In genomic region chr1:209248649-209249279, GRCh38 we compare ENCODE assay signal across 8 cellular contexts.
DNase-seq lines count a peak whose midpoint lies in the region; ATAC-seq, FAIRE-seq and TF ChIP-seq lines count a peak whose summit lies in the region.

No MANE protein-coding gene starts in this region.

- H3K4me3 Mint-ChIP-seq in MCF 10A (ENCODE audit: unreplicated experiment): no peak overlapping the region

- intact Hi-C loops in MCF 10A (cut with micrococcal nuclease): loop anchor here (1.0 to 10.0 kb wide), 10 partner anchors 45 to 1224 kb away; partner anchors contain the start of gene PLXNA2

- no peaks in the 10 kb centered on the region for H3K79me2 ChIP-seq in SK-N-SH (ENCODE audit: insufficient read depth)

- POLR2A ChIA-PET in AG04450 (lab: Yijun Ruan, JAX) (no interaction called here), SK-N-SH (lab: Yijun Ruan, JAX) (interaction anchor here (1.3 kb wide), 1 partner anchor 103 kb away, joined by 5 read pairs; no protein-coding TSS in a partner anchor), MCF 10A (lab: Yijun Ruan, JAX) (interaction anchor here (0.6 to 3.8 kb wide), 19 partner anchors 9 to 1004 kb away, joined by 3 to 22 read pairs (median 4); no protein-coding TSS in a partner anchor)

- H4K20me1 ChIP-seq in SK-N-SH (ENCODE audit: insufficient read depth): no peaks in the 10 kb centered on the region

- H3K4me3 ChIP-seq in AG04450 (ENCODE audit: low read depth, low read length) (no peak overlapping the region), SK-N-SH (ENCODE audit: low read depth in 2 of 2, low read length in 1 of 2) (peak overlapping the region in 1 of 2 experiments; percentile 22; a peak in 1 of 4 replicates), kidney epithelial cell (ENCODE audit: low read depth, low read length) (no peak overlapping the region)

- DNase-seq in AG04450 (ENCODE audit: low read depth, low spot score): peak; percentile 16
- DNase-seq in GM12892 (ENCODE audit: insufficient read length): no peak
- DNase-seq in NCI-H1105 (lab: John Stamatoyannopoulos, UW): peak; percentile 53
- DNase-seq in SK-N-SH: peak; percentile 53
- DNase-seq in MCF 10A (ENCODE audit: unreplicated experiment): peak; percentile 91
- peak; percentile 19 for DNase-seq in kidney epithelial cell (ENCODE audit: low read depth)
- DNase-seq in stimulated activated CD4-positive, alpha-beta T cell treated with anti-CD3 and anti-CD28 coated beads, Interleukin-4, amount 100 ng/mL, for 4 hours: peak; percentile 10 to 11

- peak overlapping the region; percentile 83 for H2AFZ ChIP-seq in SK-N-SH (ENCODE audit: low read depth)

- H3K36me3 Mint-ChIP-seq in MCF 10A (ENCODE audit: insufficient read depth, unreplicated experiment): no peaks in the 10 kb centered on the region

- BruUV-seq in MCF 10A (replicated peaks; lab: Mats Ljungman, UMichigan): no TSS peak

- CTCF ChIA-PET in AG04450 (lab: Charles Lee): interaction anchor here (0.6 to 4.7 kb wide), 51 partner anchors 11 to 599 kb away, joined by 3 to 56 read pairs (median 3); no protein-coding TSS in a partner anchor
- CTCF ChIA-PET in SK-N-SH (lab: Yijun Ruan, JAX): interaction anchor here (0.7 to 10.3 kb wide), 71 partner anchors 9 to 1235 kb away, joined by 3 to 261 read pairs (median 4); partner anchors contain the start of gene PLXNA2
- CTCF ChIA-PET in MCF 10A (lab: Yijun Ruan, JAX): interaction anchor here (0.6 to 8.6 kb wide), 124 partner anchors 11 to 1432 kb away, joined by 3 to 387 read pairs (median 5); partner anchors contain the start of gene PLXNA2

- TF ChIP-seq RAD21 in SK-N-SH (IDR thresholded peaks at IDR 0.05; ENCODE audit: low read length): peak; percentile 93

- H3K36me3 ChIP-seq in SK-N-SH (replicated peaks in 1 of 2; ENCODE audit: control insufficient read depth in 1 of 2, insufficient read depth in 2 of 2, low read length in 1 of 2) (no peaks in the 10 kb centered on the region), kidney epithelial cell (ENCODE audit: control insufficient read depth, insufficient read depth, low read length) (no peaks in the 10 kb centered on the region)

- H3K27ac Mint-ChIP-seq in MCF 10A (ENCODE audit: low read depth, unreplicated experiment): no peak overlapping the region

- peaks cover 0 to 50% of the 10 kb centered on the region in 2 experiments; a peak in 2 of 4 replicates for H3K4me1 ChIP-seq in SK-N-SH (ENCODE audit: control insufficient read depth in 1 of 2, insufficient read depth in 2 of 2, low read depth in 1 of 2, low read length in 1 of 2)

- H3K27me3 Mint-ChIP-seq in MCF 10A (ENCODE audit: insufficient read depth, unreplicated experiment): no peaks in the 10 kb centered on the region

- no peak overlapping the region for H3K27ac ChIP-seq in AG04450 (ENCODE audit: low read depth, low read length)
- peak overlapping the region; percentile 41 to 98; a peak in 3 of 4 replicates for H3K27ac ChIP-seq in SK-N-SH (ENCODE audit: low read depth in 2 of 2, low read length in 1 of 2)

- no peak overlapping the region for H3K9ac ChIP-seq in SK-N-SH

- TF ChIP-seq POLR2A in GM12892 (IDR thresholded peaks at IDR 0.05; ENCODE audit: low read depth, low read length): no peak

- peaks cover 5% of the 10 kb centered on the region for H3K4me1 Mint-ChIP-seq in MCF 10A (ENCODE audit: insufficient read depth, unreplicated experiment)

- H3F3A ChIP-seq in SK-N-SH (replicated peaks; ENCODE audit: insufficient read depth): peaks cover 3% of the 10 kb centered on the region

- ATAC-seq in HG02759 (IDR thresholded peaks at IDR 0.05; ENCODE audit: unreplicated experiment): peak; percentile 89

- no peaks in the 10 kb centered on the region for H3K9me3 Mint-ChIP-seq in MCF 10A (ENCODE audit: unreplicated experiment)

- WGBS in SK-N-SH (ENCODE audit: low lambda C conversion rate): 13% methylated on average over 6 of the region's 6 CpGs

- H3K9me3 ChIP-seq in AG04450 (ENCODE audit: control insufficient read depth, insufficient read depth, low read length) (no peaks in the 10 kb centered on the region), SK-N-SH (no peaks in the 10 kb centered on the region)

- no peak for TF ChIP-seq EP300 in SK-N-SH (IDR thresholded peaks at IDR 0.05; ENCODE audit: borderline replicate concordance in 1 of 2, low read depth in 1 of 2, low read length in 1 of 2)

- H3K9me2 ChIP-seq in SK-N-SH: no peaks in the 10 kb centered on the region

- H3K4me2 ChIP-seq in SK-N-SH: peak overlapping the region; percentile 42; the same call in 1 of the 2 replicates

- peak; percentile 91 for FAIRE-seq in GM12892 (lab: Jason Lieb, UNC)

- peak; percentile 89 for TF ChIP-seq CTCF in AG04450 (IDR thresholded peaks at IDR 0.05; ENCODE audit: low read depth, low read length)
- TF ChIP-seq CTCF in SK-N-SH (IDR thresholded peaks at IDR 0.05): peak; percentile 95
- TF ChIP-seq CTCF in MCF 10A (IDR thresholded peaks at IDR 0.05; ENCODE audit: unreplicated experiment): peak; percentile 99
- TF ChIP-seq CTCF in kidney epithelial cell (IDR thresholded peaks at IDR 0.05; ENCODE audit: insufficient read depth, low read length, poor library complexity, severe bottlenecking): peak; percentile 86

- H3K27me3 ChIP-seq in AG04450 (ENCODE audit: control insufficient read depth, insufficient read depth, low read length) (no peaks in the 10 kb centered on the region), SK-N-SH (ENCODE audit: insufficient read depth) (no peaks in the 10 kb centered on the region), kidney epithelial cell (ENCODE audit: control insufficient read depth, insufficient read depth, low read length) (no peaks in the 10 kb centered on the region)

TF ChIP-seq in SK-N-SH, 30 proteins besides CTCF, POLR2A, EP300 and RAD21:
- TF ChIP-seq POLR2AphosphoS5 (IDR thresholded peaks at IDR 0.05; ENCODE audit: low read depth, low read length) (no peak), TEAD4 (IDR thresholded peaks at IDR 0.05; ENCODE audit: borderline replicate concordance, insufficient read depth) (no peak), NRF1 (IDR thresholded peaks at IDR 0.05; ENCODE audit: low read depth, low read length) (no peak), SIN3A (IDR thresholded peaks at IDR 0.05; ENCODE audit: borderline replicate concordance, low read depth, low read length) (no peak), RCOR1 (IDR thresholded peaks at IDR 0.05; ENCODE audit: low read length) (peak; percentile 59; the same call in 1 of the 2 replicates), IRF3 (IDR thresholded peaks at IDR 0.05; ENCODE audit: low read depth, low read length) (no peak), MEF2A (IDR thresholded peaks at IDR 0.05; ENCODE audit: borderline replicate concordance, low read depth) (no peak), PBX3 (IDR thresholded peaks at IDR 0.05) (no peak), REST (IDR thresholded peaks at IDR 0.05; ENCODE audit: low read depth, low read length) (no peak), USF1 (IDR thresholded peaks at IDR 0.05; ENCODE audit: borderline replicate concordance, low read depth) (no peak), SMC3 (IDR thresholded peaks at IDR 0.05; ENCODE audit: low read depth, low read length) (peak; percentile 81)
